1 cellular context compared by ENCODE assay signal in the genomic region with DNA sequence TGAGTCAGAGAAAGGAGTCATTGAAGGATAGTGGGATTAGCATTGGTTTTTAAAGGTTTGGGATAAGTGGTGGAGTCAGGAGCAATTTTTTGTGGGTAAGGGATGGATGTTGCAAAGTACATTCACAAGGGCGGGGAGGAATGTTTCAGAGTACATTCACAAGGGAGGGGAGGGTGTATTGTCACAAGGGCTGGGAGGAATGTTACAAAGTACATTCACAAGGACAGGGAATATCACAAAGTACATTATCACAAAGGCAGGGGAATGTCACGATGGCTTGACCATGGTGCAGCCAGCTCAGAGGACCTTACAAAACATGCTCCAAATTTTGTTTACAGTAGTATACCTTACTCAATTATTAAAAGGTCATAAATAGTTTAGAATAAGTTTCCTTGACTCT.
TF ChIP-seq lines count a peak whose summit lies in the region.

No MANE protein-coding gene starts in this region.

TF ChIP-seq in HepG2, 621 proteins besides CTCF, POLR2A, EP300 and RAD21 (continued from another document and continues in another):
- 0 out of 2 replicates have a peak, but pooled peaks have one; percentile 43 for TF ChIP-seq MED1 (CRISPR knock-in tag; IDR thresholded peaks at IDR 0.05)
- TF ChIP-seq, protein P1, sequence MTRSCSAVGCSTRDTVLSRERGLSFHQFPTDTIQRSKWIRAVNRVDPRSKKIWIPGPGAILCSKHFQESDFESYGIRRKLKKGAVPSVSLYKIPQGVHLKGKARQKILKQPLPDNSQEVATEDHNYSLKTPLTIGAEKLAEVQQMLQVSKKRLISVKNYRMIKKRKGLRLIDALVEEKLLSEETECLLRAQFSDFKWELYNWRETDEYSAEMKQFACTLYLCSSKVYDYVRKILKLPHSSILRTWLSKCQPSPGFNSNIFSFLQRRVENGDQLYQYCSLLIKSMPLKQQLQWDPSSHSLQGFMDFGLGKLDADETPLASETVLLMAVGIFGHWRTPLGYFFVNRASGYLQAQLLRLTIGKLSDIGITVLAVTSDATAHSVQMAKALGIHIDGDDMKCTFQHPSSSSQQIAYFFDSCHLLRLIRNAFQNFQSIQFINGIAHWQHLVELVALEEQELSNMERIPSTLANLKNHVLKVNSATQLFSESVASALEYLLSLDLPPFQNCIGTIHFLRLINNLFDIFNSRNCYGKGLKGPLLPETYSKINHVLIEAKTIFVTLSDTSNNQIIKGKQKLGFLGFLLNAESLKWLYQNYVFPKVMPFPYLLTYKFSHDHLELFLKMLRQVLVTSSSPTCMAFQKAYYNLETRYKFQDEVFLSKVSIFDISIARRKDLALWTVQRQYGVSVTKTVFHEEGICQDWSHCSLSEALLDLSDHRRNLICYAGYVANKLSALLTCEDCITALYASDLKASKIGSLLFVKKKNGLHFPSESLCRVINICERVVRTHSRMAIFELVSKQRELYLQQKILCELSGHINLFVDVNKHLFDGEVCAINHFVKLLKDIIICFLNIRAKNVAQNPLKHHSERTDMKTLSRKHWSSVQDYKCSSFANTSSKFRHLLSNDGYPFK (CRISPR knock-in tag; IDR thresholded peaks at IDR 0.05; ENCODE audit: borderline replicate concordance), result no peak
- TF ChIP-seq ZNF225 (CRISPR knock-in tag; IDR thresholded peaks at IDR 0.05), result no peak
- peak; percentile 64; the same call in 1 of the 2 replicates for TF ChIP-seq ZNF644 (CRISPR knock-in tag; IDR thresholded peaks at IDR 0.05; ENCODE audit: low read depth)
- TF ChIP-seq, protein P2, sequence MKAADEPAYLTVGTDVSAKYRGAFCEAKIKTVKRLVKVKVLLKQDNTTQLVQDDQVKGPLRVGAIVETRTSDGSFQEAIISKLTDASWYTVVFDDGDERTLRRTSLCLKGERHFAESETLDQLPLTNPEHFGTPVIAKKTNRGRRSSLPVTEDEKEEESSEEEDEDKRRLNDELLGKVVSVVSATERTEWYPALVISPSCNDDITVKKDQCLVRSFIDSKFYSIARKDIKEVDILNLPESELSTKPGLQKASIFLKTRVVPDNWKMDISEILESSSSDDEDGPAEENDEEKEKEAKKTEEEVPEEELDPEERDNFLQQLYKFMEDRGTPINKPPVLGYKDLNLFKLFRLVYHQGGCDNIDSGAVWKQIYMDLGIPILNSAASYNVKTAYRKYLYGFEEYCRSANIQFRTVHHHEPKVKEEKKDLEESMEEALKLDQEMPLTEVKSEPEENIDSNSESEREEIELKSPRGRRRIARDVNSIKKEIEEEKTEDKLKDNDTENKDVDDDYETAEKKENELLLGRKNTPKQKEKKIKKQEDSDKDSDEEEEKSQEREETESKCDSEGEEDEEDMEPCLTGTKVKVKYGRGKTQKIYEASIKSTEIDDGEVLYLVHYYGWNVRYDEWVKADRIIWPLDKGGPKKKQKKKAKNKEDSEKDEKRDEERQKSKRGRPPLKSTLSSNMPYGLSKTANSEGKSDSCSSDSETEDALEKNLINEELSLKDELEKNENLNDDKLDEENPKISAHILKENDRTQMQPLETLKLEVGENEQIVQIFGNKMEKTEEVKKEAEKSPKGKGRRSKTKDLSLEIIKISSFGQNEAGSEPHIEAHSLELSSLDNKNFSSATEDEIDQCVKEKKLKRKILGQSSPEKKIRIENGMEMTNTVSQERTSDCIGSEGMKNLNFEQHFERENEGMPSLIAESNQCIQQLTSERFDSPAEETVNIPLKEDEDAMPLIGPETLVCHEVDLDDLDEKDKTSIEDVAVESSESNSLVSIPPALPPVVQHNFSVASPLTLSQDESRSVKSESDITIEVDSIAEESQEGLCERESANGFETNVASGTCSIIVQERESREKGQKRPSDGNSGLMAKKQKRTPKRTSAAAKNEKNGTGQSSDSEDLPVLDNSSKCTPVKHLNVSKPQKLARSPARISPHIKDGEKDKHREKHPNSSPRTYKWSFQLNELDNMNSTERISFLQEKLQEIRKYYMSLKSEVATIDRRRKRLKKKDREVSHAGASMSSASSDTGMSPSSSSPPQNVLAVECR (CRISPR knock-in tag; IDR thresholded peaks at IDR 0.05; ENCODE audit: borderline replicate concordance), result no peak
- TF ChIP-seq ZSCAN29 (CRISPR knock-in tag; conservative IDR thresholded peaks at IDR 0.05), result no peak
- no peak for TF ChIP-seq NFYB (CRISPR knock-in tag; IDR thresholded peaks at IDR 0.05)
- TF ChIP-seq NAIF1 (CRISPR knock-in tag; IDR thresholded peaks at IDR 0.05; ENCODE audit: borderline replicate concordance), result no peak
- TF ChIP-seq, protein P3, sequence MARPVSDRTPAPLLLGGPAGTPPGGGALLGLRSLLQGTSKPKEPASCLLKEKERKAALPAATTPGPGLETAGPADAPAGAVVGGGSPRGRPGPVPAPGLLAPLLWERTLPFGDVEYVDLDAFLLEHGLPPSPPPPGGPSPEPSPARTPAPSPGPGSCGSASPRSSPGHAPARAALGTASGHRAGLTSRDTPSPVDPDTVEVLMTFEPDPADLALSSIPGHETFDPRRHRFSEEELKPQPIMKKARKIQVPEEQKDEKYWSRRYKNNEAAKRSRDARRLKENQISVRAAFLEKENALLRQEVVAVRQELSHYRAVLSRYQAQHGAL (CRISPR knock-in tag; IDR thresholded peaks at IDR 0.05; ENCODE audit: not compliant biosample characterization), result no peak
- TF ChIP-seq PHF21A (CRISPR knock-in tag; IDR thresholded peaks at IDR 0.05), result no peak
- TF ChIP-seq ZNF674 (CRISPR knock-in tag; IDR thresholded peaks at IDR 0.05; ENCODE audit: low read depth), result no peak
- TF ChIP-seq, protein P4, sequence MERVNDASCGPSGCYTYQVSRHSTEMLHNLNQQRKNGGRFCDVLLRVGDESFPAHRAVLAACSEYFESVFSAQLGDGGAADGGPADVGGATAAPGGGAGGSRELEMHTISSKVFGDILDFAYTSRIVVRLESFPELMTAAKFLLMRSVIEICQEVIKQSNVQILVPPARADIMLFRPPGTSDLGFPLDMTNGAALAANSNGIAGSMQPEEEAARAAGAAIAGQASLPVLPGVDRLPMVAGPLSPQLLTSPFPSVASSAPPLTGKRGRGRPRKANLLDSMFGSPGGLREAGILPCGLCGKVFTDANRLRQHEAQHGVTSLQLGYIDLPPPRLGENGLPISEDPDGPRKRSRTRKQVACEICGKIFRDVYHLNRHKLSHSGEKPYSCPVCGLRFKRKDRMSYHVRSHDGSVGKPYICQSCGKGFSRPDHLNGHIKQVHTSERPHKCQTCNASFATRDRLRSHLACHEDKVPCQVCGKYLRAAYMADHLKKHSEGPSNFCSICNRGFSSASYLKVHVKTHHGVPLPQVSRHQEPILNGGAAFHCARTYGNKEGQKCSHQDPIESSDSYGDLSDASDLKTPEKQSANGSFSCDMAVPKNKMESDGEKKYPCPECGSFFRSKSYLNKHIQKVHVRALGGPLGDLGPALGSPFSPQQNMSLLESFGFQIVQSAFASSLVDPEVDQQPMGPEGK (CRISPR knock-in tag; IDR thresholded peaks at IDR 0.05), result no peak
- TF ChIP-seq, protein P5, sequence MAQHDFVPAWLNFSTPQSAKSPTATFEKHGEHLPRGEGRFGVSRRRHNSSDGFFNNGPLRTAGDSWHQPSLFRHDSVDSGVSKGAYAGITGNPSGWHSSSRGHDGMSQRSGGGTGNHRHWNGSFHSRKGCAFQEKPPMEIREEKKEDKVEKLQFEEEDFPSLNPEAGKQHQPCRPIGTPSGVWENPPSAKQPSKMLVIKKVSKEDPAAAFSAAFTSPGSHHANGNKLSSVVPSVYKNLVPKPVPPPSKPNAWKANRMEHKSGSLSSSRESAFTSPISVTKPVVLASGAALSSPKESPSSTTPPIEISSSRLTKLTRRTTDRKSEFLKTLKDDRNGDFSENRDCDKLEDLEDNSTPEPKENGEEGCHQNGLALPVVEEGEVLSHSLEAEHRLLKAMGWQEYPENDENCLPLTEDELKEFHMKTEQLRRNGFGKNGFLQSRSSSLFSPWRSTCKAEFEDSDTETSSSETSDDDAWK (CRISPR knock-in tag; IDR thresholded peaks at IDR 0.05), result no peak
- no peak for TF ChIP-seq ZNF367 (CRISPR knock-in tag; IDR thresholded peaks at IDR 0.05; ENCODE audit: borderline replicate concordance)
- no peak for TF ChIP-seq ZFP82 (CRISPR knock-in tag; IDR thresholded peaks at IDR 0.05; ENCODE audit: borderline replicate concordance)
- TF ChIP-seq FOSL2 (CRISPR knock-in tag; IDR thresholded peaks at IDR 0.05), result 0 out of 2 replicates have a peak, but pooled peaks have one; percentile 24
- TF ChIP-seq MXI1 (IDR thresholded peaks at IDR 0.05; ENCODE audit: borderline replicate concordance, low read depth, low read length), result no peak
- no peak for TF ChIP-seq GZF1 (CRISPR knock-in tag; IDR thresholded peaks at IDR 0.05)
- TF ChIP-seq ZNF781 (CRISPR knock-in tag; IDR thresholded peaks at IDR 0.05; ENCODE audit: borderline replicate concordance, not compliant biosample characterization), result no peak
- TF ChIP-seq KAT8 (CRISPR knock-in tag; IDR thresholded peaks at IDR 0.05), result no peak
- TF ChIP-seq RBM22 (optimal IDR thresholded peaks at IDR 0.05; ENCODE audit: low read length), result peak; percentile 60
- TF ChIP-seq, protein P6, sequence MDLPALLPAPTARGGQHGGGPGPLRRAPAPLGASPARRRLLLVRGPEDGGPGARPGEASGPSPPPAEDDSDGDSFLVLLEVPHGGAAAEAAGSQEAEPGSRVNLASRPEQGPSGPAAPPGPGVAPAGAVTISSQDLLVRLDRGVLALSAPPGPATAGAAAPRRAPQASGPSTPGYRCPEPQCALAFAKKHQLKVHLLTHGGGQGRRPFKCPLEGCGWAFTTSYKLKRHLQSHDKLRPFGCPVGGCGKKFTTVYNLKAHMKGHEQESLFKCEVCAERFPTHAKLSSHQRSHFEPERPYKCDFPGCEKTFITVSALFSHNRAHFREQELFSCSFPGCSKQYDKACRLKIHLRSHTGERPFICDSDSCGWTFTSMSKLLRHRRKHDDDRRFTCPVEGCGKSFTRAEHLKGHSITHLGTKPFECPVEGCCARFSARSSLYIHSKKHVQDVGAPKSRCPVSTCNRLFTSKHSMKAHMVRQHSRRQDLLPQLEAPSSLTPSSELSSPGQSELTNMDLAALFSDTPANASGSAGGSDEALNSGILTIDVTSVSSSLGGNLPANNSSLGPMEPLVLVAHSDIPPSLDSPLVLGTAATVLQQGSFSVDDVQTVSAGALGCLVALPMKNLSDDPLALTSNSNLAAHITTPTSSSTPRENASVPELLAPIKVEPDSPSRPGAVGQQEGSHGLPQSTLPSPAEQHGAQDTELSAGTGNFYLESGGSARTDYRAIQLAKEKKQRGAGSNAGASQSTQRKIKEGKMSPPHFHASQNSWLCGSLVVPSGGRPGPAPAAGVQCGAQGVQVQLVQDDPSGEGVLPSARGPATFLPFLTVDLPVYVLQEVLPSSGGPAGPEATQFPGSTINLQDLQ (CRISPR knock-in tag; IDR thresholded peaks at IDR 0.05), result no peak
- TF ChIP-seq POGZ (CRISPR knock-in tag; IDR thresholded peaks at IDR 0.05), result peak; percentile 71
- TF ChIP-seq, protein P7, sequence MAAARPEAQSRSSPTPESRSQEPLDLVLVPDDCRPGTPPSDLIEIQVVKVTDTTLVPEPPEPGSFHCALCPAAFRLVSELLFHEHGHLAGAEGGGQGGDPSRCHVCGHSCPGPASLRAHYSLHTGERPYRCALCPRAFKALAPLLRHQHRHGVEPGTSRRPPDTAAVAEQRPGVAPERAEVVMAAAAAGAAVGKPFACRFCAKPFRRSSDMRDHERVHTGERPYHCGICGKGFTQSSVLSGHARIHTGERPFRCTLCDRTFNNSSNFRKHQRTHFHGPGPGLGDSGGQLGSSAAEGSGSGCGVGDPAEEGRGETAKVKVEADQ (CRISPR knock-in tag; IDR thresholded peaks at IDR 0.05; ENCODE audit: borderline replicate concordance), result no peak
- TF ChIP-seq, protein P8, sequence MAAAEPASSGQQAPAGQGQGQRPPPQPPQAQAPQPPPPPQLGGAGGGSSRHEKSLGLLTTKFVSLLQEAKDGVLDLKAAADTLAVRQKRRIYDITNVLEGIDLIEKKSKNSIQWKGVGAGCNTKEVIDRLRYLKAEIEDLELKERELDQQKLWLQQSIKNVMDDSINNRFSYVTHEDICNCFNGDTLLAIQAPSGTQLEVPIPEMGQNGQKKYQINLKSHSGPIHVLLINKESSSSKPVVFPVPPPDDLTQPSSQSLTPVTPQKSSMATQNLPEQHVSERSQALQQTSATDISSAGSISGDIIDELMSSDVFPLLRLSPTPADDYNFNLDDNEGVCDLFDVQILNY (CRISPR knock-in tag; conservative IDR thresholded peaks at IDR 0.05), result no peak
- TF ChIP-seq ESRRA (CRISPR knock-in tag; IDR thresholded peaks at IDR 0.05; ENCODE audit: low read depth), result peak; percentile 70
- no peak for TF ChIP-seq GLI4 (CRISPR knock-in tag; IDR thresholded peaks at IDR 0.05; ENCODE audit: borderline replicate concordance)
- TF ChIP-seq IRF2 (CRISPR knock-in tag; IDR thresholded peaks at IDR 0.05), result no peak
- TF ChIP-seq FOXA1 (IDR thresholded peaks at IDR 0.05), result no peak
- peak; percentile 19; the same call in 1 of the 2 replicates for TF ChIP-seq FOXA1 (CRISPR knock-in tag; IDR thresholded peaks at IDR 0.05)
- TF ChIP-seq KLF13 (CRISPR knock-in tag; IDR thresholded peaks at IDR 0.05), result no peak
- no peak for TF ChIP-seq REL (CRISPR knock-in tag; conservative IDR thresholded peaks at IDR 0.05)
- TF ChIP-seq, protein P9, sequence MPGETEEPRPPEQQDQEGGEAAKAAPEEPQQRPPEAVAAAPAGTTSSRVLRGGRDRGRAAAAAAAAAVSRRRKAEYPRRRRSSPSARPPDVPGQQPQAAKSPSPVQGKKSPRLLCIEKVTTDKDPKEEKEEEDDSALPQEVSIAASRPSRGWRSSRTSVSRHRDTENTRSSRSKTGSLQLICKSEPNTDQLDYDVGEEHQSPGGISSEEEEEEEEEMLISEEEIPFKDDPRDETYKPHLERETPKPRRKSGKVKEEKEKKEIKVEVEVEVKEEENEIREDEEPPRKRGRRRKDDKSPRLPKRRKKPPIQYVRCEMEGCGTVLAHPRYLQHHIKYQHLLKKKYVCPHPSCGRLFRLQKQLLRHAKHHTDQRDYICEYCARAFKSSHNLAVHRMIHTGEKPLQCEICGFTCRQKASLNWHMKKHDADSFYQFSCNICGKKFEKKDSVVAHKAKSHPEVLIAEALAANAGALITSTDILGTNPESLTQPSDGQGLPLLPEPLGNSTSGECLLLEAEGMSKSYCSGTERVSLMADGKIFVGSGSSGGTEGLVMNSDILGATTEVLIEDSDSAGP (CRISPR knock-in tag; IDR thresholded peaks at IDR 0.05; ENCODE audit: borderline replicate concordance), result no peak
- no peak for TF ChIP-seq SP140L (CRISPR knock-in tag; IDR thresholded peaks at IDR 0.05; ENCODE audit: borderline replicate concordance)
- no peak for TF ChIP-seq ZNF670 (CRISPR knock-in tag; IDR thresholded peaks at IDR 0.05; ENCODE audit: borderline replicate concordance)
